In genomic region chr7:121041516-121042148, GRCh38 we compare ENCODE assay signal across 11 cellular contexts. TPM values are rescaled to one million over a fixed set of nuclear protein-coding genes. Genes with fewer than 3 reads are reported as not detected.
A peak's percentile ranks its signal among the peaks of the same experiment; 100 is the strongest.
DNase-seq lines count a peak whose midpoint lies in the region; ATAC-seq and TF ChIP-seq lines count a peak whose summit lies in the region.
"Had no signal": no experiment of that assay in that cellular context is flagged by ENCODE, and none has a peak within 500 bp of the region (broad histone marks: within the 10 kb centered on the region; RNA-seq: fewer than 3 reads in every experiment).

No MANE protein-coding gene starts in this region.

- peaks cover 2% of the 10 kb centered on the region; the same call in 1 of the 2 replicates for H3K4me1 ChIP-seq in IMR-90 (ENCODE audit: control insufficient read depth, insufficient read depth, low read length)
- H3K4me1 ChIP-seq in left ventricle myocardium inferior: peaks cover 60% of the 10 kb centered on the region
- H3K4me1 ChIP-seq in stomach: peaks cover 0 to 30% (median 5%) of the 10 kb centered on the region in 4 donors

- in situ Hi-C loops in IMR-90 (cut with MboI; ENCODE audit: low sequenced_read_pairs): no loop called here

- H2BK20ac ChIP-seq in IMR-90 (ENCODE audit: low read depth, low read length): 0 out of 2 replicates have a peak overlapping the region, but pooled peaks have one; percentile 27

- no peak overlapping the region for H3K27ac Mint-ChIP-seq in stimulated activated naive B cell treated with anti-CD40 and anti-IgM and Interleukin-4, amounts not matched to agents 10 μg/mL and 1 μg/mL and 100 μg/mL, for 72 hours
- no peak overlapping the region for H3K27ac Mint-ChIP-seq in activated T-helper 1 cell treated with anti-CD3 and anti-CD28 coated beads, Interleukin-12 subunit alpha, Interleukin-12 subunit beta, Interleukin-2, Interleukin-4 antibody, amounts not matched to agents 30 ng/mL and 10 ng/mL and 1 ng/mL, durations not matched to agents 14 hours and 24 hours and 36 hours

- no peak overlapping the region for H2BK15ac ChIP-seq in IMR-90 (ENCODE audit: low read depth, low read length)

- intact Hi-C loops in IMR-90 (cut with micrococcal nuclease): loop anchor here (1.0 kb wide), 1 partner anchor 8 kb away; no protein-coding TSS in a partner anchor
- intact Hi-C loops in left ventricle myocardium inferior (cut with micrococcal nuclease): no loop called here
- intact Hi-C loops in stomach (cut with DNase I; ENCODE audit: low total_unique reads): no loop called here
- intact Hi-C loops in activated T-helper 1 cell treated with anti-CD3 and anti-CD28 coated beads, Interleukin-12 subunit alpha, Interleukin-12 subunit beta, Interleukin-2, Interleukin-4 antibody, amounts not matched to agents 30 ng/mL and 10 ng/mL and 1 ng/mL, durations not matched to agents 14 hours and 24 hours and 36 hours (cut with micrococcal nuclease): no loop called here

- H3K18ac ChIP-seq in IMR-90 (ENCODE audit: low read depth, low read length): no peak overlapping the region

- peak overlapping the region; percentile 46 for H2BK5ac ChIP-seq in IMR-90 (ENCODE audit: low read depth, low read length, poor library complexity, severe bottlenecking)

- no peaks in the 10 kb centered on the region for H3K27me3 ChIP-seq in IMR-90 (ENCODE audit: control insufficient read depth, insufficient read depth, low read length)
- H3K27me3 ChIP-seq in left ventricle myocardium inferior (ENCODE audit: low read depth): no peaks in the 10 kb centered on the region
- H3K27me3 ChIP-seq in stomach: no peaks in the 10 kb centered on the region
- H3K27me3 ChIP-seq: MG63 had no signal

- H3K36me3 ChIP-seq in IMR-90 (ENCODE audit: control insufficient read depth, insufficient read depth, low read length) (no peaks in the 10 kb centered on the region), left ventricle myocardium inferior (no peaks in the 10 kb centered on the region), stomach (no peaks in the 10 kb centered on the region)
- H3K36me3 ChIP-seq: MG63 had no signal

- TF ChIP-seq CTCF in IMR-90 (conservative IDR thresholded peaks at IDR 0.05; ENCODE audit: low read depth, low read length) (no peak), left ventricle myocardium inferior (IDR thresholded peaks at IDR 0.05; ENCODE audit: borderline replicate concordance) (no peak), stomach (IDR thresholded peaks at IDR 0.05) (no peak)

- peak overlapping the region; percentile 67 for H3K4me2 ChIP-seq in IMR-90 (ENCODE audit: low read depth, low read length)

- H3K14ac ChIP-seq in IMR-90 (replicated peaks; ENCODE audit: low read depth, low read length): peak overlapping the region; percentile 43; the same call in 1 of the 2 replicates

- no peak overlapping the region for H3K4me3 Mint-ChIP-seq in stimulated activated naive B cell treated with anti-CD40 and anti-IgM and Interleukin-4, amounts not matched to agents 10 μg/mL and 1 μg/mL and 100 μg/mL, for 72 hours
- no peak overlapping the region for H3K4me3 Mint-ChIP-seq in activated T-helper 1 cell treated with anti-CD3 and anti-CD28 coated beads, Interleukin-12 subunit alpha, Interleukin-12 subunit beta, Interleukin-2, Interleukin-4 antibody, amounts not matched to agents 30 ng/mL and 10 ng/mL and 1 ng/mL, durations not matched to agents 14 hours and 24 hours and 36 hours

- peaks cover 3% of the 10 kb centered on the region; the same call in 1 of the 2 replicates for H3K9me1 ChIP-seq in IMR-90 (ENCODE audit: insufficient read depth, low read length)

- peak; percentile 74 for ATAC-seq in IMR-90 (ENCODE audit: low read depth)
- no peak for ATAC-seq in stimulated activated naive B cell treated with anti-CD40 and anti-IgM and Interleukin-4, amounts not matched to agents 10 μg/mL and 1 μg/mL and 100 μg/mL, for 72 hours (replicated peaks)

- no TSS peak for BruUV-seq in IMR-90 (replicated peaks; lab: Mats Ljungman, UMichigan)

- H3K27ac ChIP-seq in IMR-90 (ENCODE audit: insufficient read depth, low read length): peak overlapping the region; percentile 13; the same call in 1 of the 2 replicates
- peak overlapping the region; percentile 78 for H3K27ac ChIP-seq in left ventricle myocardium inferior (replicated peaks)
- peak overlapping the region in 3 of 5 donors; percentile 15 to 48 (median 37) for H3K27ac ChIP-seq in stomach

- H3K9me3 ChIP-seq in IMR-90 (ENCODE audit: control insufficient read depth, insufficient read depth, low read length): no peaks in the 10 kb centered on the region
- peaks cover 8% of the 10 kb centered on the region for H3K9me3 ChIP-seq in left ventricle myocardium inferior (replicated peaks)
- H3K9me3 ChIP-seq in stomach: no peaks in the 10 kb centered on the region
- H3K9me3 ChIP-seq: MG63 had no signal

- H2AFZ ChIP-seq in IMR-90 (replicated peaks; ENCODE audit: low read length, poor library complexity): no peak overlapping the region

- H3K4ac ChIP-seq in IMR-90 (ENCODE audit: low read depth, low read length): no peak overlapping the region

- no peak overlapping the region for H2AK5ac ChIP-seq in IMR-90 (ENCODE audit: low read depth, low read length)

- no peak overlapping the region for H3K4me3 ChIP-seq in IMR-90 (ENCODE audit: insufficient read depth, low read depth, low read length)
- peak overlapping the region; percentile 19 for H3K4me3 ChIP-seq in left ventricle myocardium inferior
- H3K4me3 ChIP-seq in stomach: no peak overlapping the region
- H3K4me3 ChIP-seq: MG63 had no signal

- no peak overlapping the region for H4K5ac ChIP-seq in IMR-90 (ENCODE audit: low read depth, low read length)

- DNase-seq in IMR-90: peak; percentile 43
- DNase-seq in RPMI7951 (ENCODE audit: low read depth): peak; percentile 26
- no peak for DNase-seq in left ventricle myocardium inferior
- no peak for DNase-seq in stomach
- no peak for DNase-seq in HK-2 (ENCODE audit: unreplicated experiment)
- DNase-seq in stimulated activated naive B cell treated with anti-CD40 and anti-IgM and Interleukin-4, amounts not matched to agents 10 μg/mL and 1 μg/mL and 100 μg/mL, for 72 hours: no peak
- DNase-seq in activated T-helper 1 cell treated with anti-CD3 and anti-CD28 coated beads, Interleukin-12 subunit alpha, Interleukin-12 subunit beta, Interleukin-2, Interleukin-4 antibody, amounts not matched to agents 30 ng/mL and 10 ng/mL and 1 ng/mL, durations not matched to agents 14 hours and 24 hours and 36 hours (ENCODE audit: low spot score): no peak
- DNase-seq: DMS79; MG63; small intestine; stimulated activated CD8-positive, alpha-beta memory T cell treated with anti-CD3 and anti-CD28 coated beads, Interleukin-4, amount 100 ng/mL, for 48 hours had no signal

- peaks cover 26 to 45% of the 10 kb centered on the region in 2 experiments for H3K79me1 ChIP-seq in IMR-90 (ENCODE audit: low read depth in 1 of 2, low read length in 2 of 2)

- H4K8ac ChIP-seq in IMR-90 (ENCODE audit: low read depth in 2 of 2, low read length in 2 of 2): 0 out of 4 replicates have a peak overlapping the region, but pooled peaks of 1 of the 2 experiments have one; percentile 36

- H4K91ac ChIP-seq in IMR-90 (ENCODE audit: insufficient read depth, low read depth, low read length): 0 out of 2 replicates have a peak overlapping the region, but pooled peaks have one; percentile 8

- H3K23ac ChIP-seq in IMR-90 (ENCODE audit: low read depth, low read length): no peak overlapping the region

- CTCF ChIA-PET in IMR-90 (lab: Yijun Ruan, JAX): interaction anchor here (0.6 to 1.3 kb wide), 2 partner anchors 14 to 409 kb away, joined by 4 read pairs; no protein-coding TSS in a partner anchor

- no peak for TF ChIP-seq RAD21 in IMR-90 (IDR thresholded peaks at IDR 0.05; ENCODE audit: low read length)

- H2AK9ac ChIP-seq in IMR-90 (replicated peaks; ENCODE audit: low read depth, low read length, poor library complexity): no peak overlapping the region

- H3K27me3 Mint-ChIP-seq in stimulated activated naive B cell treated with anti-CD40 and anti-IgM and Interleukin-4, amounts not matched to agents 10 μg/mL and 1 μg/mL and 100 μg/mL, for 72 hours: peaks cover 0 to 3% of the 10 kb centered on the region in 2 donors
- H3K27me3 Mint-ChIP-seq in activated T-helper 1 cell treated with anti-CD3 and anti-CD28 coated beads, Interleukin-12 subunit alpha, Interleukin-12 subunit beta, Interleukin-2, Interleukin-4 antibody, amounts not matched to agents 30 ng/mL and 10 ng/mL and 1 ng/mL, durations not matched to agents 14 hours and 24 hours and 36 hours (ENCODE audit: insufficient read depth): peaks cover 2% of the 10 kb centered on the region

- POLR2A ChIA-PET in IMR-90 (lab: Charles Lee; ENCODE audit: unreplicated experiment): no interaction called here

- TF ChIP-seq POLR2A in IMR-90 (IDR thresholded peaks at IDR 0.05; ENCODE audit: low read depth, low read length) (no peak), stomach (IDR thresholded peaks at IDR 0.05) (no peak)

- H3K36me3 Mint-ChIP-seq in stimulated activated naive B cell treated with anti-CD40 and anti-IgM and Interleukin-4, amounts not matched to agents 10 μg/mL and 1 μg/mL and 100 μg/mL, for 72 hours: no peaks in the 10 kb centered on the region
- no peaks in the 10 kb centered on the region for H3K36me3 Mint-ChIP-seq in activated T-helper 1 cell treated with anti-CD3 and anti-CD28 coated beads, Interleukin-12 subunit alpha, Interleukin-12 subunit beta, Interleukin-2, Interleukin-4 antibody, amounts not matched to agents 30 ng/mL and 10 ng/mL and 1 ng/mL, durations not matched to agents 14 hours and 24 hours and 36 hours (ENCODE audit: low read depth)

- H3K9ac ChIP-seq in IMR-90 (ENCODE audit: low read depth, low read length): no peak overlapping the region; the same call in 1 of the 2 replicates

- H3K56ac ChIP-seq in IMR-90 (ENCODE audit: extremely low read depth, insufficient read depth, low read length): no peak overlapping the region

- TF ChIP-seq EP300 in stomach (IDR thresholded peaks at IDR 0.05): no peak

- no CpG with 5 or more reads among the region's 6 CpGs for WGBS in IMR-90 (ENCODE audit: extremely low coverage in 2 of 2, insufficient read length in 1 of 2), 2 experiments
- 30 to 37% (median 33%) methylated on average over 6 of the region's 6 CpGs for WGBS in stomach, 5 donors

- no peaks in the 10 kb centered on the region for H4K20me1 ChIP-seq in IMR-90 (ENCODE audit: insufficient read depth, low read length)

- peaks cover 0 to 4% of the 10 kb centered on the region in 2 donors for H3K9me3 Mint-ChIP-seq in stimulated activated naive B cell treated with anti-CD40 and anti-IgM and Interleukin-4, amounts not matched to agents 10 μg/mL and 1 μg/mL and 100 μg/mL, for 72 hours
- H3K9me3 Mint-ChIP-seq in activated T-helper 1 cell treated with anti-CD3 and anti-CD28 coated beads, Interleukin-12 subunit alpha, Interleukin-12 subunit beta, Interleukin-2, Interleukin-4 antibody, amounts not matched to agents 30 ng/mL and 10 ng/mL and 1 ng/mL, durations not matched to agents 14 hours and 24 hours and 36 hours: no peaks in the 10 kb centered on the region

- H3K4me1 Mint-ChIP-seq in stimulated activated naive B cell treated with anti-CD40 and anti-IgM and Interleukin-4, amounts not matched to agents 10 μg/mL and 1 μg/mL and 100 μg/mL, for 72 hours: no peaks in the 10 kb centered on the region
- no peaks in the 10 kb centered on the region for H3K4me1 Mint-ChIP-seq in activated T-helper 1 cell treated with anti-CD3 and anti-CD28 coated beads, Interleukin-12 subunit alpha, Interleukin-12 subunit beta, Interleukin-2, Interleukin-4 antibody, amounts not matched to agents 30 ng/mL and 10 ng/mL and 1 ng/mL, durations not matched to agents 14 hours and 24 hours and 36 hours (ENCODE audit: low read depth)

- dilution Hi-C loops in IMR-90 (cut with HindIII; ENCODE audit: low sequenced_read_pairs, unreplicated experiment): no loop called here

- H2BK120ac ChIP-seq in IMR-90 (ENCODE audit: low read depth, low read length): peak overlapping the region; percentile 29; the same call in 1 of the 2 replicates

RNA-seq across cellular contexts. Expression of gene CPED1, which starts 53.1 kb away (rescaled TPM):
- total RNA-seq in IMR-90 (2012; rRNA removed) (96.8 and 102 TPM in 2 replicates), left ventricle myocardium inferior (33.8 TPM), stomach (10 to 100 TPM in 4 of 5 donors, 1 to 10 TPM in 1; 8.4 to 58.7 (median 44.9) TPM)
- polyA plus RNA-seq in IMR-90 (2012; rRNA removed) (28.7 and 31.2 TPM in 2 replicates), stomach (1 to 10 TPM; 3.0 to 3.7 (median 3.2) TPM)
- polyA plus RNA-seq in IMR-90 (2012; cell fraction: cytosol; rRNA removed): 11.9 and 18.5 TPM in 2 replicates
- 9.1 and 28.6 TPM in 2 replicates for polyA plus RNA-seq in IMR-90 (2012; cell fraction: nucleus; rRNA removed; ENCODE audit: low replicate concordance)
- 28.2 and 33.6 TPM in 2 replicates for total RNA-seq in RPMI7951 (2014; rRNA removed; shearing (Covaris generic))
- not detected in 2 replicates for total RNA-seq in activated T-helper 1 cell treated with anti-CD3 and anti-CD28 coated beads, Interleukin-12 subunit alpha, Interleukin-12 subunit beta, Interleukin-2, Interleukin-4 antibody, amounts not matched to agents 30 ng/mL and 10 ng/mL and 1 ng/mL, durations not matched to agents 14 hours and 24 hours and 36 hours

Comparison
In these comparisons a context has a peak if more than half of its experiments do, and no peak if none do; other contexts are left out.
1. DNase-seq: peak in IMR-90 (single experiment) and RPMI7951 (single experiment); none in left ventricle myocardium inferior (single experiment), stomach (single experiment), HK-2 (single experiment), stimulated activated naive B cell treated with anti-CD40 and anti-IgM and Interleukin-4, amounts not matched to agents 10 μg/mL and 1 μg/mL and 100 μg/mL, for 72 hours (single experiment) and activated T-helper 1 cell treated with anti-CD3 and anti-CD28 coated beads, Interleukin-12 subunit alpha, Interleukin-12 subunit beta, Interleukin-2, Interleukin-4 antibody, amounts not matched to agents 30 ng/mL and 10 ng/mL and 1 ng/mL, durations not matched to agents 14 hours and 24 hours and 36 hours (single experiment).
2. H3K27ac ChIP-seq: peak in every context shown above with its lines; median percentile 78 in left ventricle myocardium inferior; 37 in stomach; 13 in IMR-90.